Comparison of ENCODE assay signal across 8 cellular contexts in genomic region chr16:28553776-28554633, GRCh38. TPM values are rescaled to one million over a fixed set of nuclear protein-coding genes. Genes with fewer than 3 reads are reported as not detected.
DNase-seq lines count a peak whose midpoint lies in the region; ATAC-seq and TF ChIP-seq lines count a peak whose summit lies in the region.

TSS of gene SGF29 (plus strand) at chr16:28553920. CDS start at chr16:28581070, 27,150 bp downstream.

- H3K36me3 ChIP-seq in GM23338 (ENCODE audit: insufficient read depth): no peaks in the 10 kb centered on the region

- H3K9me3 Mint-ChIP-seq in GM23338 (no peaks in the 10 kb centered on the region), natural killer cell (no peaks in the 10 kb centered on the region)
- H3K9me3 Mint-ChIP-seq in activated T-helper 17 cell treated with anti-CD3 and anti-CD28 coated beads, Interleukin-2, amount 50 U/mL, for 72 hours: no peaks in the 10 kb centered on the region

- H3K4me1 Mint-ChIP-seq in GM23338: peaks cover 5% of the 10 kb centered on the region; the same call in 2 of the 3 replicates
- H3K4me1 Mint-ChIP-seq in activated T-helper 17 cell treated with anti-CD3 and anti-CD28 coated beads, Interleukin-2, amount 50 U/mL, for 72 hours: peaks cover 21% of the 10 kb centered on the region
- H3K4me1 Mint-ChIP-seq in natural killer cell: peaks cover 8 to 30% of the 10 kb centered on the region in 2 donors

- H3K4me3 Mint-ChIP-seq in GM23338 (peak within 1 kb of the TSS; percentile 88), natural killer cell (peak within 1 kb of the TSS; percentile 91)
- peak within 1 kb of the TSS; percentile 86 for H3K4me3 Mint-ChIP-seq in activated T-helper 17 cell treated with anti-CD3 and anti-CD28 coated beads, Interleukin-2, amount 50 U/mL, for 72 hours

- no peaks in the 10 kb centered on the region for H4K20me1 ChIP-seq in GM23338 (replicated peaks; ENCODE audit: insufficient read depth)

- H3K27ac Mint-ChIP-seq in GM23338 (peak within 1 kb of the TSS; percentile 98), natural killer cell (peak within 1 kb of the TSS; percentile 91 to 94)
- H3K27ac Mint-ChIP-seq in activated T-helper 17 cell treated with anti-CD3 and anti-CD28 coated beads, Interleukin-2, amount 50 U/mL, for 72 hours: peak within 1 kb of the TSS; percentile 77

- H3K27ac ChIP-seq in GM23338 (ENCODE audit: low read depth) (peak within 1 kb of the TSS; percentile 83; the same call in 1 of the 2 replicates), RWPE1 (peak within 1 kb of the TSS; percentile 91)

- H3K4me2 ChIP-seq in GM23338: peak within 1 kb of the TSS; percentile 76

- peak in 1 of 2 experiments; percentile 39; a peak in 2 of 4 replicates for TF ChIP-seq CTCF in GM23338 (conservative IDR thresholded peaks at IDR 0.05; ENCODE audit: low read depth in 2 of 2)
- 0 out of 2 replicates have a peak, but pooled peaks have one; percentile 29 for TF ChIP-seq CTCF in LNCAP (IDR thresholded peaks at IDR 0.05)
- TF ChIP-seq CTCF in RWPE1 (conservative IDR thresholded peaks at IDR 0.05; ENCODE audit: low read depth): peak; percentile 40
- TF ChIP-seq CTCF in fibroblast of mammary gland (conservative IDR thresholded peaks at IDR 0.05; ENCODE audit: control insufficient read depth, insufficient read depth, low read depth, low read length): peak; percentile 6
- TF ChIP-seq CTCF in natural killer cell (IDR thresholded peaks at IDR 0.05): peak; percentile 12

- H2AFZ ChIP-seq in GM23338: peak within 1 kb of the TSS; percentile 80

- peak; percentile 94 for ATAC-seq in GM23338
- ATAC-seq in activated T-helper 17 cell treated with anti-CD3 and anti-CD28 coated beads, Interleukin-2, amount 50 U/mL, for 72 hours (replicated peaks): peak; percentile 80
- ATAC-seq in natural killer cell: peak; percentile 89 to 96 (median 92)

- H3K27me3 ChIP-seq in GM23338 (ENCODE audit: insufficient read depth): no peaks in the 10 kb centered on the region

- CTCF ChIA-PET in RWPE1 (lab: Yijun Ruan, JAX): interaction anchor here (0.6 kb wide), 1 partner anchor 72 kb away, joined by 3 read pairs; no protein-coding TSS in a partner anchor

- H3K9me2 ChIP-seq in GM23338 (ENCODE audit: insufficient read depth): no peaks in the 10 kb centered on the region

- H3F3A ChIP-seq in GM23338 (replicated peaks; ENCODE audit: low read depth): no peaks in the 10 kb centered on the region

- no peaks in the 10 kb centered on the region for H3K4me1 ChIP-seq in GM23338 (ENCODE audit: insufficient read depth)

- POLR2A ChIA-PET in RWPE1 (lab: Yijun Ruan, JAX; ENCODE audit: low non-redundant PET): interaction anchor here (0.6 kb wide), 2 partner anchors 15 to 32 kb away, joined by 3 to 5 read pairs; no protein-coding TSS in a partner anchor

- intact Hi-C loops in natural killer cell (cut with micrococcal nuclease): loop anchor here (5.0 kb wide), 1 partner anchor 277 kb away; no protein-coding TSS in a partner anchor

- H3K4me3 ChIP-seq in GM23338 (peak within 1 kb of the TSS; percentile 54), fibroblast of mammary gland (ENCODE audit: control insufficient read depth, low read depth, low read length) (peak within 1 kb of the TSS; percentile 62)

- peaks cover 8% of the 10 kb centered on the region; the same call in 1 of the 2 replicates for H3K79me2 ChIP-seq in GM23338 (replicated peaks; ENCODE audit: insufficient read depth)

- peak; percentile 89 for DNase-seq in EL
- peak; percentile 90 for DNase-seq in GM23338 (ENCODE audit: low spot score)
- DNase-seq in RWPE1 (ENCODE audit: low spot score): peak; percentile 95
- peak; percentile 92 for DNase-seq in fibroblast of mammary gland (ENCODE audit: low read depth)
- DNase-seq in natural killer cell: peak; percentile 90
- peak; percentile 89 for DNase-seq in stimulated activated naive CD4-positive, alpha-beta T cell treated with Interleukin-2 at 50 U/mL for 16 hours (lab: John Stamatoyannopoulos, UW)

- peaks cover 12% of the 10 kb centered on the region for H3K36me3 Mint-ChIP-seq in GM23338 (ENCODE audit: low read depth)
- peaks cover 26% of the 10 kb centered on the region for H3K36me3 Mint-ChIP-seq in activated T-helper 17 cell treated with anti-CD3 and anti-CD28 coated beads, Interleukin-2, amount 50 U/mL, for 72 hours (ENCODE audit: low read depth)
- no peaks in the 10 kb centered on the region for H3K36me3 Mint-ChIP-seq in natural killer cell

- no peaks in the 10 kb centered on the region for H3K27me3 Mint-ChIP-seq in GM23338 (ENCODE audit: insufficient read depth, low read depth, poor library complexity)
- H3K27me3 Mint-ChIP-seq in activated T-helper 17 cell treated with anti-CD3 and anti-CD28 coated beads, Interleukin-2, amount 50 U/mL, for 72 hours: no peaks in the 10 kb centered on the region
- no peaks in the 10 kb centered on the region for H3K27me3 Mint-ChIP-seq in natural killer cell (ENCODE audit: low read depth in 2 of 2)

TF ChIP-seq in GM23338, 12 proteins besides CTCF, POLR2A, EP300 and RAD21:
- TF ChIP-seq ETS1 (IDR thresholded peaks at IDR 0.05): peak; percentile 58; the same call in 1 of the 2 replicates
- no peak for TF ChIP-seq EZH2 (IDR thresholded peaks at IDR 0.05; ENCODE audit: low read depth, unreplicated experiment)
- TF ChIP-seq REST (IDR thresholded peaks at IDR 0.05; ENCODE audit: unreplicated experiment): no peak
- peak; percentile 82 for TF ChIP-seq CREB1 (CRISPR knock-in tag; IDR thresholded peaks at IDR 0.05; ENCODE audit: low read depth)
- peak; percentile 97 for TF ChIP-seq POLR2AphosphoS5 (IDR thresholded peaks at IDR 0.05; ENCODE audit: low read depth)
- TF ChIP-seq JUNB (IDR thresholded peaks at IDR 0.05; ENCODE audit: unreplicated experiment): no peak
- no peak for TF ChIP-seq EZH2phosphoT487 (IDR thresholded peaks at IDR 0.05; ENCODE audit: unreplicated experiment)
- TF ChIP-seq STAT1 (IDR thresholded peaks at IDR 0.05; ENCODE audit: unreplicated experiment): no peak
- no peak for TF ChIP-seq NANOG (IDR thresholded peaks at IDR 0.05; ENCODE audit: borderline replicate concordance)

RNA-seq across cellular contexts. Expression of gene SGF29, which starts in this region (rescaled TPM):
- 10.0 and 10.8 TPM in 2 replicates for total RNA-seq in GM23338 (2014; rRNA removed; shearing (Covaris generic))
- polyA plus RNA-seq in GM23338 (2016; fragmentation: Nextera tagmentation; extraction: Ambion mirVana): 17.6 and 20.0 TPM in 2 replicates
- total RNA-seq in activated T-helper 17 cell treated with anti-CD3 and anti-CD28 coated beads, Interleukin-2, amount 50 U/mL, for 72 hours: 10 to 100 TPM; 14.7 to 18.5 TPM
- 10 to 100 TPM; 31.6 to 45.1 (median 43.1) TPM for total RNA-seq in natural killer cell

Comparison
In these comparisons a context has a peak if more than half of its experiments do, and no peak if none do; other contexts are left out.
1. Peak in every context shown above with its lines: DNase-seq, ATAC-seq, H3K4me3 ChIP-seq and H3K27ac ChIP-seq.